ENCODE assay signal across 11 cellular contexts in the genomic region with DNA sequence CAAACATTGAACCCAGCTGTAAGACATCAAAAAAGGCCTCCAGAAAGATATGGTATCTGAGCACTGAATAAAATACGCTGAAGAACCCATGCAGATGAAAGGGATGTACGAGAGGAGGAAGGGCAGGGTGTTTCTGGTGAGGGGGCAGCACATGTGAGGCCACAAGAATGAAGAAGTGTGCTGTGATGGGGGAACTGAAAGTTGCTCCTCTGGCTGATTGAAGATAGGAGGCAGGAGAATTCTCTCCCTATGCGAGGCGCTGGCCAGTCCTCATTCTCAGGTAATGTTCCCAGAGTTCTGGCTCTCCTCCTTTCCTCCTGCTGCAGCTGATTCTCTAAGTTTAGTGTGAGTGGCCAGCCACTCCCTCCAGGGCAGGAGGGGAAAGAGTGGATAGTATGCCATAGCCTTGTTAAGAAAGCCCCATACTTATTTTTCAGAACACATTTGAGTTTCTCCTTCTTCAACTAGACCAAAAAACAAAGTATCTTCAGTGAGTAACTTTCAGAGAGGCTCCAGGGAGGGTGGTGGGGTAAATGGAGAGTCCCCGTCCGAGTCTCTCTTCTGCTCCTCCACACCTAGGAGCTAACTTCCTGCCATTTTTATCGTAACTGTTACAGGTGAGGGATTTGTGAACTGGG. TPM values are rescaled to one million over a fixed set of nuclear protein-coding genes. Genes with fewer than 3 reads are reported as not detected.
DNase-seq lines count a peak whose midpoint lies in the region; ATAC-seq and TF ChIP-seq lines count a peak whose summit lies in the region.
"Had no signal": no experiment of that assay in that cellular context is flagged by ENCODE, and none has a peak within 500 bp of the region (broad histone marks: within the 10 kb centered on the region; RNA-seq: fewer than 3 reads in every experiment).

No MANE protein-coding gene starts in this region.

- DNase-seq in GM12865 (ENCODE audit: low read depth) (peak; percentile 88), GM20000 (ENCODE audit: low spot score) (peak; percentile 73), activated B cell treated with CpG ODN at 0.5 μM for 24 hours (peak; percentile 46), SW 1271 (lab: John Stamatoyannopoulos, UW) (no peak), sigmoid colon (no peak)
- DNase-seq in activated CD8-positive, alpha-beta memory T cell treated with anti-CD3 and anti-CD28 coated beads, Interleukin-2, amount 50 U/mL, for 48 hours: no peak
- no peak for DNase-seq in activated CD8-positive, alpha-beta T cell treated with anti-CD3 and anti-CD28 coated beads for 36 hours
- DNase-seq: activated CD8-positive, alpha-beta memory T cell treated with anti-CD3 and anti-CD28 coated beads for 24 hours; NCI-H146 had no signal

- peak overlapping the region; percentile 93 for H3K27ac Mint-ChIP-seq in activated B cell treated with CpG ODN at 0.5 μM for 24 hours
- no peak overlapping the region for H3K27ac Mint-ChIP-seq in activated CD8-positive, alpha-beta T cell treated with anti-CD3 and anti-CD28 coated beads for 36 hours

- 49 to 74% methylated on average over 7 of the region's 7 CpGs for WGBS in sigmoid colon, 2 donors

- H3K4me3 ChIP-seq in GM12865 (ENCODE audit: low read depth, low read length): peak overlapping the region; percentile 18
- no peak overlapping the region for H3K4me3 ChIP-seq in sigmoid colon
- H3K4me3 ChIP-seq: dorsolateral prefrontal cortex had no signal

- H3K27ac ChIP-seq in sigmoid colon: no peak overlapping the region
- H3K27ac ChIP-seq: dorsolateral prefrontal cortex had no signal

- CTCF ChIA-PET in activated B cell treated with CpG ODN at 0.5 μM for 24 hours (lab: Charles Lee): interaction anchor here (1.0 to 2.9 kb wide), 7 partner anchors 12 to 152 kb away, joined by 3 to 28 read pairs (median 6); no protein-coding TSS in a partner anchor
- CTCF ChIA-PET in activated CD8-positive, alpha-beta T cell treated with anti-CD3 and anti-CD28 coated beads for 36 hours (lab: Charles Lee): interaction anchor here (0.9 kb wide), 1 partner anchor 13 kb away, joined by 3 read pairs; no protein-coding TSS in a partner anchor

- no peaks in the 10 kb centered on the region for H3K36me3 Mint-ChIP-seq in activated B cell treated with CpG ODN at 0.5 μM for 24 hours (ENCODE audit: low read depth)
- H3K36me3 Mint-ChIP-seq in activated CD8-positive, alpha-beta T cell treated with anti-CD3 and anti-CD28 coated beads for 36 hours (ENCODE audit: low read depth): no peaks in the 10 kb centered on the region

- POLR2A ChIA-PET in activated B cell treated with CpG ODN at 0.5 μM for 24 hours (lab: Charles Lee): interaction anchor here (0.6 to 5.3 kb wide), 12 partner anchors 8 to 998 kb away, joined by 3 to 63 read pairs (median 3); partner anchors contain the start of genes ANXA2 and MYO1E
- POLR2A ChIA-PET in activated CD8-positive, alpha-beta T cell treated with anti-CD3 and anti-CD28 coated beads for 36 hours (lab: Charles Lee): interaction anchor here (0.9 kb wide), 1 partner anchor 233 kb away, joined by 3 read pairs; no protein-coding TSS in a partner anchor

- TF ChIP-seq EP300 in sigmoid colon (IDR thresholded peaks at IDR 0.05): no peak

- ATAC-seq in HG03280 (IDR thresholded peaks at IDR 0.05; ENCODE audit: unreplicated experiment): peak; percentile 72
- peak; percentile 92 for ATAC-seq in activated B cell treated with CpG ODN at 0.5 μM for 24 hours (ENCODE audit: low read depth)
- no peak for ATAC-seq in activated CD8-positive, alpha-beta T cell treated with anti-CD3 and anti-CD28 coated beads for 36 hours

- H3K9me3 ChIP-seq in sigmoid colon: no peaks in the 10 kb centered on the region

- H3K36me3 ChIP-seq in sigmoid colon: no peaks in the 10 kb centered on the region

- peak overlapping the region; percentile 78 for H3K4me3 Mint-ChIP-seq in activated B cell treated with CpG ODN at 0.5 μM for 24 hours
- H3K4me3 Mint-ChIP-seq in activated CD8-positive, alpha-beta T cell treated with anti-CD3 and anti-CD28 coated beads for 36 hours: no peak overlapping the region

- no peaks in the 10 kb centered on the region for H3K4me1 ChIP-seq in sigmoid colon

- TF ChIP-seq POLR2A in sigmoid colon (IDR thresholded peaks at IDR 0.05): no peak

- no peaks in the 10 kb centered on the region for H3K27me3 Mint-ChIP-seq in activated B cell treated with CpG ODN at 0.5 μM for 24 hours
- peaks cover 20% of the 10 kb centered on the region for H3K27me3 Mint-ChIP-seq in activated CD8-positive, alpha-beta T cell treated with anti-CD3 and anti-CD28 coated beads for 36 hours

- H3K9me3 Mint-ChIP-seq in activated B cell treated with CpG ODN at 0.5 μM for 24 hours: no peaks in the 10 kb centered on the region
- no peaks in the 10 kb centered on the region for H3K9me3 Mint-ChIP-seq in activated CD8-positive, alpha-beta T cell treated with anti-CD3 and anti-CD28 coated beads for 36 hours

- peaks cover 78% of the 10 kb centered on the region for H3K4me1 Mint-ChIP-seq in activated B cell treated with CpG ODN at 0.5 μM for 24 hours
- no peaks in the 10 kb centered on the region for H3K4me1 Mint-ChIP-seq in activated CD8-positive, alpha-beta T cell treated with anti-CD3 and anti-CD28 coated beads for 36 hours (ENCODE audit: low read depth)

- intact Hi-C loops in activated B cell treated with CpG ODN at 0.5 μM for 24 hours (cut with micrococcal nuclease) (loop anchor here (1.0 kb wide), 3 partner anchors 14 to 99 kb away; partner anchors contain the start of gene MYO1E), sigmoid colon (cut with DNase I) (no loop called here)
- intact Hi-C loops in activated CD8-positive, alpha-beta T cell treated with anti-CD3 and anti-CD28 coated beads for 36 hours (cut with micrococcal nuclease): no loop called here

- no peaks in the 10 kb centered on the region for H3K27me3 ChIP-seq in sigmoid colon

- TF ChIP-seq CTCF in GM12865 (IDR thresholded peaks at IDR 0.05; ENCODE audit: insufficient read depth, low read depth, low read length, missing control alignments) (no peak), GM20000 (IDR thresholded peaks at IDR 0.05; ENCODE audit: extremely low read depth, missing control alignments) (no peak), activated B cell treated with CpG ODN at 0.5 μM for 24 hours (IDR thresholded peaks at IDR 0.05) (no peak), sigmoid colon (IDR thresholded peaks at IDR 0.05) (no peak)
- no peak for TF ChIP-seq CTCF in activated CD8-positive, alpha-beta T cell treated with anti-CD3 and anti-CD28 coated beads for 36 hours (IDR thresholded peaks at IDR 0.05)

RNA-seq across cellular contexts. Expression of gene MYO1E, which starts 26.9 kb away (rescaled TPM):
- total RNA-seq in activated B cell treated with CpG ODN at 0.5 μM for 24 hours (185 and 186 TPM in 2 replicates), sigmoid colon (10 to 100 TPM; 20.6 to 32.1 (median 22.9) TPM)
- polyA plus RNA-seq in sigmoid colon: 10 to 100 TPM; 44.4 to 92.2 (median 74.1) TPM
- total RNA-seq in activated CD8-positive, alpha-beta T cell treated with anti-CD3 and anti-CD28 coated beads for 36 hours: 10 to 100 TPM; 20.3 to 22.7 TPM

RNA-seq across cellular contexts. Expression of gene FAM81A, which starts 38.4 kb away (rescaled TPM):
- total RNA-seq in activated B cell treated with CpG ODN at 0.5 μM for 24 hours (4.8 and 6.2 TPM in 2 replicates), sigmoid colon (1 to 10 TPM in 3 of 4 donors, not detected in 1; 1.8 to 4.7 (median 2.1) TPM)
- 1 to 10 TPM in 2 of 3 donors, under 1 TPM in 1; under 0.01 to 3.7 (median 2.8) TPM for polyA plus RNA-seq in sigmoid colon
- 1 to 10 TPM; 1.2 to 1.5 TPM for total RNA-seq in activated CD8-positive, alpha-beta T cell treated with anti-CD3 and anti-CD28 coated beads for 36 hours

Comparison
In these comparisons a context has a peak if more than half of its experiments do, and no peak if none do; other contexts are left out.
1. DNase-seq: peak in GM12865 (single experiment), GM20000 (single experiment) and activated B cell treated with CpG ODN at 0.5 μM for 24 hours (single experiment); none in activated CD8-positive, alpha-beta memory T cell treated with anti-CD3 and anti-CD28 coated beads, Interleukin-2, amount 50 U/mL, for 48 hours (single experiment), SW 1271 (0 of 2), sigmoid colon (single experiment) and activated CD8-positive, alpha-beta T cell treated with anti-CD3 and anti-CD28 coated beads for 36 hours (single experiment).